2 cellular contexts compared by ENCODE assay signal in genomic region chr22:45553333-45554039, GRCh38.
TF ChIP-seq lines count a peak whose summit lies in the region.

No MANE protein-coding gene starts in this region.

TF ChIP-seq in GM23338, 12 proteins besides CTCF, POLR2A, EP300 and RAD21 (continued from another document):
- TF ChIP-seq ETS1 (IDR thresholded peaks at IDR 0.05): no peak
- TF ChIP-seq EZH2 (IDR thresholded peaks at IDR 0.05; ENCODE audit: low read depth, unreplicated experiment): no peak
- TF ChIP-seq ZNF331 (CRISPR knock-in tag; IDR thresholded peaks at IDR 0.05; ENCODE audit: low read depth): no peak
- no peak for TF ChIP-seq EZH2phosphoT487 (IDR thresholded peaks at IDR 0.05; ENCODE audit: unreplicated experiment)
- no peak for TF ChIP-seq JUNB (IDR thresholded peaks at IDR 0.05; ENCODE audit: unreplicated experiment)
- no peak for TF ChIP-seq REST (IDR thresholded peaks at IDR 0.05; ENCODE audit: unreplicated experiment)
- no peak for TF ChIP-seq ZNF114 (CRISPR knock-in tag; IDR thresholded peaks at IDR 0.05)
- TF ChIP-seq NANOG (IDR thresholded peaks at IDR 0.05; ENCODE audit: borderline replicate concordance): no peak
- TF ChIP-seq STAT1 (IDR thresholded peaks at IDR 0.05; ENCODE audit: unreplicated experiment): no peak
- no peak for TF ChIP-seq CREB1 (CRISPR knock-in tag; IDR thresholded peaks at IDR 0.05; ENCODE audit: low read depth)
- no peak for TF ChIP-seq ZNF462 (CRISPR knock-in tag; IDR thresholded peaks at IDR 0.05)

TF ChIP-seq in endothelial cell of umbilical vein, 7 proteins besides CTCF, POLR2A, EP300 and RAD21 (continued from another document):
- TF ChIP-seq MAX (IDR thresholded peaks at IDR 0.05; ENCODE audit: insufficient read depth, insufficient read length): no peak
- TF ChIP-seq FOS (IDR thresholded peaks at IDR 0.05; ENCODE audit: borderline replicate concordance, insufficient read depth, low read length): no peak
- no peak for TF ChIP-seq MYC (IDR thresholded peaks at IDR 0.05; ENCODE audit: low read depth, low read length)
- no peak for TF ChIP-seq EZH2 (IDR thresholded peaks at IDR 0.05; ENCODE audit: borderline replicate concordance, low read depth, low read length, severe bottlenecking)
